Comparison of ENCODE assay signal across 6 cellular contexts in genomic region chr2:143635936-143636335, GRCh38.
"Had no signal": no experiment of that assay in that cellular context is flagged by ENCODE, and none has a peak within 500 bp of the region (broad histone marks: within the 10 kb centered on the region; RNA-seq: fewer than 3 reads in every experiment).

No MANE protein-coding gene starts in this region.

- H3K4me2 ChIP-seq: GM23338 had no signal

- H3K27ac ChIP-seq: HL-60 had no signal

- DNase-seq: H9, HCEC 1CT, KBM-7 had no signal

- H2AFZ ChIP-seq: GM23338 had no signal

- H3K4me3 ChIP-seq: GM23338 had no signal

- ATAC-seq: GM23338, HepG2 had no signal
